In the genomic region with DNA sequence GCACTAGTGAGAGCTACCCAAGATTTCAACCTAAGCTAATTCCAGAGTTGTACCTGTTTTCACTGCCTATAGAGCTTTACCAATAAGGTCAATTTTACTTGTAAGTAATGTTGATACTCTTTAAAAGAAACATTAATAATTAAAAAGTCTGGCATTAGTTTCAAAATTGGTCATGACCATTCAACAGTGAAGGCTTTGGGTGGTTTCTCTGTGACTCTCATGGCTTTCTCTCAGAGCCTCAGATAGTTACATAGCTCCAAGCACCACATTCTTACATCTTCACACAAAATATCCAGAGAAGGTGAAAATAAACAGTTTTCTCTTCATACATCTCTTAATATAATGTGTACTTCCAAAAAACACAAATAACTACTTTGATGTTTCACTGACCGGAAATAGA, we compare ENCODE assay signal across 23 cellular contexts.
"Had no signal": no experiment of that assay in that cellular context is flagged by ENCODE, and none has a peak within 500 bp of the region (broad histone marks: within the 10 kb centered on the region; RNA-seq: fewer than 3 reads in every experiment).

No MANE protein-coding gene starts in this region.

- H3K27me3 ChIP-seq: dorsolateral prefrontal cortex, heart left ventricle, pancreas, stomach, transverse colon had no signal

- H3K4me3 Mint-ChIP-seq: naive B cell, nephron had no signal

- H3K27ac Mint-ChIP-seq: naive B cell, nephron, progenitor cell of endocrine pancreas had no signal

- H3K4me3 ChIP-seq: dorsolateral prefrontal cortex, heart left ventricle, lung, pancreas, stomach, thoracic aorta, transverse colon had no signal

- DNase-seq: dorsolateral prefrontal cortex; effector CD8-positive, alpha-beta T cell; foreskin melanocyte; heart left ventricle; hippocampal formation; left colon; left ventricle myocardium superior; mesenchymal stem cell; midbrain; naive B cell; occipital lobe; pancreas; right cardiac atrium; small intestine; stimulated activated CD4-positive, alpha-beta T cell treated with anti-CD3 and anti-CD28 coated beads, Interleukin-12 subunit alpha, Interleukin-12 subunit beta, amount 100 ng/mL, for 4 hours; stimulated activated naive CD4-positive, alpha-beta T cell; stomach; substantia nigra; transverse colon had no signal

- H3K36me3 ChIP-seq: heart left ventricle, pancreas, thoracic aorta, transverse colon had no signal

- ATAC-seq: heart left ventricle, left colon, left ventricle myocardium superior, pancreas, right cardiac atrium had no signal

- H3K27me3 Mint-ChIP-seq: naive B cell, progenitor cell of endocrine pancreas had no signal

- H3K4me1 Mint-ChIP-seq: naive B cell, nephron had no signal

- H3K9me3 Mint-ChIP-seq: nephron had no signal

- H3K9me3 ChIP-seq: heart left ventricle, pancreas, stomach, thoracic aorta, transverse colon had no signal

- H3K4me1 ChIP-seq: heart left ventricle, stomach, transverse colon had no signal

- H3K27ac ChIP-seq: dorsolateral prefrontal cortex, heart left ventricle, pancreas, stomach, thoracic aorta, transverse colon had no signal
